ENCODE assay signal across 8 cellular contexts in the genomic region with DNA sequence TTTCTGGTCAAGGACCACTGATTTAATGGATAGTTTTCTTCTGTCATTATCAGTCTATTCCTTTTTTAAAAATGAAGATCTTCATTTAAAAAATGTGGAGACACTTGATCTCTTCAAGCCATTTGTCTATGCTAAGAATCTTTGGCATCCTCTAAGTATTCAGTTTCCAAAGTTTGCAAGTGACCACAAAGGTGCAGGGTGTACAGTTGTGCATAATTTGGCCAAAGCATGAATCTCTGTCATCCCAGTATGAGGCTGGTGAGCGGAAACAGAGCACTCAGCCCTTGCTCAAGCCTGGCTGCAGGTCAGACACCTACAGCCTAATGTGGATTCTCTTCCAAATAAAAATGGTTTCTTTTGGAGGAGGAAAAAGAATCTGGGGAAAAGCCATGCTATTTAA.
"Had no signal": no experiment of that assay in that cellular context is flagged by ENCODE, and none has a peak within 500 bp of the region (broad histone marks: within the 10 kb centered on the region; RNA-seq: fewer than 3 reads in every experiment).

No MANE protein-coding gene starts in this region.

- H3K4me3 ChIP-seq: GM23248, HAP-1 had no signal

- DNase-seq: GM23248, GOT3, H7, HFFc6 had no signal

- H3K4me1 ChIP-seq: HAP-1 had no signal

- H3K27ac ChIP-seq: GM23248, HL-60 had no signal

- H3K9me3 ChIP-seq: HAP-1 had no signal

- ATAC-seq: HCT116, HepG2 had no signal

- H2AFZ ChIP-seq: GM23248 had no signal

- H3K9ac ChIP-seq: GM23248 had no signal
